Comparison of ENCODE assay signal across 10 cellular contexts in genomic region chr2:30665761-30666306, GRCh38.
DNase-seq lines count a peak whose midpoint lies in the region; ATAC-seq and TF ChIP-seq lines count a peak whose summit lies in the region.
"Had no signal": no experiment of that assay in that cellular context is flagged by ENCODE, and none has a peak within 500 bp of the region (broad histone marks: within the 10 kb centered on the region; RNA-seq: fewer than 3 reads in every experiment).

No MANE protein-coding gene starts in this region.

- H3K4me3 Mint-ChIP-seq in Calu3 (ENCODE audit: low read depth, unreplicated experiment), result no peak overlapping the region
- H3K4me3 Mint-ChIP-seq in CD14-positive monocyte, result no peak overlapping the region
- no peak overlapping the region for H3K4me3 Mint-ChIP-seq in CD8-positive, alpha-beta memory T cell
- H3K4me3 Mint-ChIP-seq: activated naive CD8-positive, alpha-beta T cell had no signal

- H3K27me3 Mint-ChIP-seq in Calu3 (ENCODE audit: unreplicated experiment) (no peaks in the 10 kb centered on the region), CD14-positive monocyte (ENCODE audit: low read depth in 3 of 3) (no peaks in the 10 kb centered on the region)
- peaks cover 3 to 12% of the 10 kb centered on the region in 2 donors for H3K27me3 Mint-ChIP-seq in CD8-positive, alpha-beta memory T cell
- H3K27me3 Mint-ChIP-seq: activated naive CD8-positive, alpha-beta T cell had no signal

- DNase-seq in Calu3 (no peak), ascending aorta (ENCODE audit: low spot score in 2 of 2) (no peak), right atrium auricular region (ENCODE audit: low spot score) (peak; percentile 26), CD14-positive monocyte (ENCODE audit: low spot score) (no peak), SIG-M5 treated with dmso at 0.1 percent for 504 hours (lab: John Stamatoyannopoulos, UW; ENCODE audit: unreplicated experiment) (no peak)
- no peak for DNase-seq in CD8-positive, alpha-beta memory T cell
- DNase-seq: C1 segment of cervical spinal cord had no signal

- H3K27ac Mint-ChIP-seq in Calu3 (ENCODE audit: unreplicated experiment), result peak overlapping the region; percentile 50
- peak overlapping the region in 1 of 7 donors; percentile 52 for H3K27ac Mint-ChIP-seq in CD14-positive monocyte
- no peak overlapping the region for H3K27ac Mint-ChIP-seq in CD8-positive, alpha-beta memory T cell
- H3K27ac Mint-ChIP-seq: activated naive CD8-positive, alpha-beta T cell had no signal

- POLR2A ChIA-PET in CD8-positive, alpha-beta memory T cell (lab: Charles Lee), result no interaction called here

- H3K36me3 ChIP-seq in ascending aorta (no peaks in the 10 kb centered on the region), right atrium auricular region (no peaks in the 10 kb centered on the region), skeletal muscle tissue (ENCODE audit: control insufficient read depth in 3 of 3, insufficient read depth in 3 of 3, low read length in 3 of 3) (no peaks in the 10 kb centered on the region)
- no peaks in the 10 kb centered on the region for H3K36me3 ChIP-seq in CD8-positive, alpha-beta memory T cell (ENCODE audit: insufficient read depth, low read length)

- peaks cover 0 to 5% of the 10 kb centered on the region in 2 donors for H3K4me1 ChIP-seq in ascending aorta
- peaks cover 0 to 6% of the 10 kb centered on the region in 2 donors for H3K4me1 ChIP-seq in right atrium auricular region
- H3K4me1 ChIP-seq in skeletal muscle tissue (ENCODE audit: control insufficient read depth in 3 of 3, insufficient read depth in 3 of 3, low read length in 3 of 3), result peaks cover 10 to 14% (median 12%) of the 10 kb centered on the region in 3 donors
- no peaks in the 10 kb centered on the region for H3K4me1 ChIP-seq in CD8-positive, alpha-beta memory T cell (ENCODE audit: insufficient read depth, low read length)

- ATAC-seq in GM21526 (IDR thresholded peaks at IDR 0.05; ENCODE audit: low FRiP score, unreplicated experiment), result no peak

- H3K4me3 ChIP-seq in ascending aorta, result no peak overlapping the region
- no peak overlapping the region for H3K4me3 ChIP-seq in right atrium auricular region
- no peak overlapping the region for H3K4me3 ChIP-seq in skeletal muscle tissue (ENCODE audit: low read length in 3 of 3)
- H3K4me3 ChIP-seq in CD8-positive, alpha-beta memory T cell (ENCODE audit: low read length), result no peak overlapping the region

- H3K9me3 ChIP-seq in ascending aorta (peaks cover 12 to 26% of the 10 kb centered on the region in 2 donors), right atrium auricular region (peaks cover 0 to 16% of the 10 kb centered on the region in 2 donors), skeletal muscle tissue (ENCODE audit: control insufficient read depth in 3 of 3, low read length in 3 of 3) (no peaks in the 10 kb centered on the region)
- peaks cover 6% of the 10 kb centered on the region for H3K9me3 ChIP-seq in CD8-positive, alpha-beta memory T cell (ENCODE audit: low read length)

- no peak overlapping the region for H3K9ac ChIP-seq in skeletal muscle tissue (ENCODE audit: low read depth in 1 of 3, low read length in 3 of 3)

- peaks cover 12% of the 10 kb centered on the region for H3K9me3 Mint-ChIP-seq in Calu3 (ENCODE audit: low read depth, unreplicated experiment)
- peaks cover 13 to 25% (median 18%) of the 10 kb centered on the region in 7 donors for H3K9me3 Mint-ChIP-seq in CD14-positive monocyte
- H3K9me3 Mint-ChIP-seq in CD8-positive, alpha-beta memory T cell, result peaks cover 11 to 20% (median 14%) of the 10 kb centered on the region in 5 donors

- peak overlapping the region; percentile 49 to 70 for H3K27ac ChIP-seq in ascending aorta
- peak overlapping the region in 1 of 2 donors; percentile 16 for H3K27ac ChIP-seq in right atrium auricular region
- peak overlapping the region; percentile 70 for H3K27ac ChIP-seq in skeletal muscle tissue (ENCODE audit: low read depth, low read length)
- H3K27ac ChIP-seq in CD8-positive, alpha-beta memory T cell (ENCODE audit: low read depth, low read length), result no peak overlapping the region

- BruUV-seq in Calu3 (replicated peaks; lab: Mats Ljungman, UMichigan), result no TSS peak

- H3K4me1 Mint-ChIP-seq in Calu3 (ENCODE audit: low read depth, unreplicated experiment) (no peaks in the 10 kb centered on the region), CD14-positive monocyte (no peaks in the 10 kb centered on the region)
- H3K4me1 Mint-ChIP-seq in CD8-positive, alpha-beta memory T cell, result no peaks in the 10 kb centered on the region

- H3K36me3 Mint-ChIP-seq in Calu3 (ENCODE audit: insufficient read depth, unreplicated experiment), result no peaks in the 10 kb centered on the region
- no peaks in the 10 kb centered on the region for H3K36me3 Mint-ChIP-seq in CD14-positive monocyte
- peaks cover 1 to 19% (median 3%) of the 10 kb centered on the region in 3 donors for H3K36me3 Mint-ChIP-seq in CD8-positive, alpha-beta memory T cell

- no peak for TF ChIP-seq CTCF in Calu3 (IDR thresholded peaks at IDR 0.05; ENCODE audit: unreplicated experiment)
- TF ChIP-seq CTCF in ascending aorta (IDR thresholded peaks at IDR 0.05), result no peak
- TF ChIP-seq CTCF in right atrium auricular region (IDR thresholded peaks at IDR 0.05), result no peak
- TF ChIP-seq CTCF in CD14-positive monocyte (IDR thresholded peaks at IDR 0.05), result no peak

- CTCF ChIA-PET in Calu3 (lab: Charles Lee), result interaction anchor here (0.9 kb wide), 1 partner anchor 46 kb away, joined by 3 read pairs; no protein-coding TSS in a partner anchor
- CTCF ChIA-PET in CD8-positive, alpha-beta memory T cell (lab: Charles Lee), result interaction anchor here (1.3 kb wide), 1 partner anchor 501 kb away, joined by 3 read pairs; no protein-coding TSS in a partner anchor

- H3K27me3 ChIP-seq in ascending aorta (no peaks in the 10 kb centered on the region), right atrium auricular region (no peaks in the 10 kb centered on the region), skeletal muscle tissue (ENCODE audit: control insufficient read depth in 3 of 3, insufficient read depth in 3 of 3, low read length in 3 of 3) (no peaks in the 10 kb centered on the region)
- no peaks in the 10 kb centered on the region for H3K27me3 ChIP-seq in CD8-positive, alpha-beta memory T cell (ENCODE audit: insufficient read depth, low read length, poor library complexity, severe bottlenecking)

- intact Hi-C loops in Calu3 (cut with micrococcal nuclease; ENCODE audit: unreplicated experiment) (no loop called here), ascending aorta (cut with DNase I) (no loop called here), CD14-positive monocyte (cut with micrococcal nuclease) (no loop called here)
